8 cellular contexts compared by ENCODE assay signal in the genomic region with DNA sequence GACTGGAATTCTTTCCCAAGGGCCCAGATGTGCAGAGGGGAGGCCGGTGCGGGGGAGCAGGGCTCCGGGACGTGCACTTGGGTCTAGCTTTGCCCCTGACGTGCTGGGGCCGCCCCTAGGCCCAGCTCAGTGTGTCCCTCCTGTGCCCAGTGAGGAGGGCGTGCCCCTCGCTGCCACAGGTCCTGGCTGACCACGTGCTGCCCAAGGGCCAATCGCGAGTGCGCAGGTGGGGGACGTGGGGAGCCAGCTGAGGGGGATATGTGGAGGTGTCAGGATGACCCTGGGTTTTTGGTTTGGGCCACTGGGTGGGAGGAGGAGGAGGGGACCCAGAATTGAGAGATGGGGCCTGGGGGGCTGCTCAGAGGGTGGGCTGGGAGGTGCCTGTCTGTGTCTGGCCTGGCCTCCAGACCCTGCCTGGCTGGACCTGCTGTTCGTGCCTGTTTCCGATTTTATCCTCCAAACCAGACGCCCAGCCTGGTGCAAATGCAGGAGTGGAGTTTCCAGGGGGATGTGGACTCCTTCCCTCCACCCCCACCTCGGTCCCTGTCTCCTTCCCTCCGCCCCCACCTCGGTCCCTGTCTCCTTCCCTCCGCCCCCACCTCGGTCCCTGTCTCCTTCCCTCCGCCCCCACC. TPM values are rescaled to one million over a fixed set of nuclear protein-coding genes. Genes with fewer than 3 reads are reported as not detected.
A peak's percentile ranks its signal among the peaks of the same experiment; 100 is the strongest.
DNase-seq lines count a peak whose midpoint lies in the region; ATAC-seq, FAIRE-seq and TF ChIP-seq lines count a peak whose summit lies in the region.

No MANE protein-coding gene starts in this region.

- FAIRE-seq in endometrium (lab: Jason Lieb, UNC): peak; percentile 37

- no peaks in the 10 kb centered on the region for H3K27me3 Mint-ChIP-seq in Caco-2 (ENCODE audit: insufficient read depth, unreplicated experiment)

- H3K27me3 ChIP-seq in Caco-2 (replicated peaks; ENCODE audit: control insufficient read depth, insufficient read depth, low read length) (no peaks in the 10 kb centered on the region), mucosa of rectum (ENCODE audit: control insufficient read depth in 2 of 2, insufficient read depth in 2 of 2, low read length in 2 of 2) (peaks cover 0 to 2% of the 10 kb centered on the region in 2 donors)

- H3K27ac ChIP-seq in mucosa of rectum (ENCODE audit: low read depth in 2 of 2, low read length in 2 of 2): peak overlapping the region in 1 of 2 donors; percentile 2

- CTCF ChIA-PET in Caco-2 (lab: Charles Lee) (interaction anchor here (0.6 to 1.2 kb wide), 2 partner anchors 16 to 36 kb away, joined by 3 read pairs; a partner anchor contains a TSS), HEK293T (lab: Yijun Ruan, JAX) (no interaction called here)

- DNase-seq in Caco-2 (peak; percentile 72 to 74), HEK293T (ENCODE audit: extremely low spot score) (peak; percentile 43), SHP77 (lab: John Stamatoyannopoulos, UW) (peak; percentile 18 to 40), NCI-H2029 (lab: John Stamatoyannopoulos, UW) (no peak), LoVo (ENCODE audit: low spot score) (no peak)

- H3K4me1 ChIP-seq in Caco-2: 0 out of 2 replicates have a peak, but pooled peaks cover 3% of the 10 kb centered on the region
- H3K4me1 ChIP-seq in mucosa of rectum (ENCODE audit: control insufficient read depth in 2 of 2, insufficient read depth in 2 of 2, low read length in 2 of 2): peaks cover 10 to 11% of the 10 kb centered on the region in 2 donors

- H3K4me3 Mint-ChIP-seq in Caco-2 (ENCODE audit: unreplicated experiment): peak overlapping the region; percentile 72

- no peak overlapping the region for H3K9ac ChIP-seq in mucosa of rectum (ENCODE audit: low read depth in 1 of 2, low read length in 2 of 2)

- ATAC-seq in HG02678 (IDR thresholded peaks at IDR 0.05; ENCODE audit: unreplicated experiment): no peak

- H3K9me3 ChIP-seq in Caco-2: no peaks in the 10 kb centered on the region
- no peaks in the 10 kb centered on the region for H3K9me3 ChIP-seq in mucosa of rectum (ENCODE audit: control insufficient read depth in 2 of 2, low read length in 2 of 2)

- no TSS peak for BruUV-seq in Caco-2 (replicated peaks; lab: Mats Ljungman, UMichigan)

- H3K27ac Mint-ChIP-seq in Caco-2 (ENCODE audit: unreplicated experiment): peak overlapping the region; percentile 59

- TF ChIP-seq CTCF in Caco-2 (IDR thresholded peaks at IDR 0.05; ENCODE audit: insufficient read depth in 1 of 2, low read depth in 1 of 2, low read length in 1 of 2, severe bottlenecking in 1 of 2, unreplicated experiment in 1 of 2): no peak

- H3K36me3 Mint-ChIP-seq in Caco-2 (ENCODE audit: insufficient read depth, unreplicated experiment): peaks cover 11% of the 10 kb centered on the region

- H3K4me3 ChIP-seq in Caco-2 (ENCODE audit: low read depth, low read length) (peak overlapping the region; percentile 38), mucosa of rectum (ENCODE audit: low read length in 2 of 2) (peak overlapping the region; percentile 31 to 61)

- H3K36me3 ChIP-seq in Caco-2 (ENCODE audit: control insufficient read depth, insufficient read depth, low read length): no peaks in the 10 kb centered on the region
- H3K36me3 ChIP-seq in mucosa of rectum (ENCODE audit: control insufficient read depth in 2 of 2, insufficient read depth in 2 of 2, low read length in 2 of 2): no peaks in the 10 kb centered on the region

- no peaks in the 10 kb centered on the region for H3K4me1 Mint-ChIP-seq in Caco-2 (ENCODE audit: low read depth, unreplicated experiment)

- intact Hi-C loops in Caco-2 (cut with micrococcal nuclease; ENCODE audit: unreplicated experiment): no loop called here

- POLR2A ChIA-PET in Caco-2 (lab: Charles Lee) (interaction anchor here (1.1 to 1.3 kb wide), 2 partner anchors 45 to 60 kb away, joined by 5 read pairs; a partner anchor contains a TSS), HEK293T (lab: Yijun Ruan, JAX) (interaction anchor here (1.1 to 1.5 kb wide), 3 partner anchors 11 to 83 kb away, joined by 3 to 6 read pairs (median 6); no protein-coding TSS in a partner anchor)

- no peaks in the 10 kb centered on the region for H3K9me3 Mint-ChIP-seq in Caco-2 (ENCODE audit: unreplicated experiment)

TF ChIP-seq in HEK293T, 16 proteins besides CTCF, POLR2A, EP300 and RAD21:
- TF ChIP-seq HDGF (IDR thresholded peaks at IDR 0.05; ENCODE audit: borderline replicate concordance) (no peak), CTBP1 (IDR thresholded peaks at IDR 0.05; ENCODE audit: borderline replicate concordance) (no peak)

RNA-seq across cellular contexts. Expression of a gene that starts 6.1 kb away (rescaled TPM):
- total RNA-seq in Caco-2 (2022): 0.56 and 0.57 TPM in 2 replicates

RNA-seq across cellular contexts. Expression of a gene that starts 35.7 kb away (rescaled TPM):
- 12.9 and 14.0 TPM in 2 replicates for total RNA-seq in Caco-2 (2022)

Comparison
In these comparisons a context has a peak if more than half of its experiments do, and no peak if none do; other contexts are left out.
1. DNase-seq: peak in Caco-2 (2 of 2), HEK293T (single experiment) and SHP77 (2 of 2); none in NCI-H2029 (single experiment) and LoVo (single experiment).